In the genomic region with DNA sequence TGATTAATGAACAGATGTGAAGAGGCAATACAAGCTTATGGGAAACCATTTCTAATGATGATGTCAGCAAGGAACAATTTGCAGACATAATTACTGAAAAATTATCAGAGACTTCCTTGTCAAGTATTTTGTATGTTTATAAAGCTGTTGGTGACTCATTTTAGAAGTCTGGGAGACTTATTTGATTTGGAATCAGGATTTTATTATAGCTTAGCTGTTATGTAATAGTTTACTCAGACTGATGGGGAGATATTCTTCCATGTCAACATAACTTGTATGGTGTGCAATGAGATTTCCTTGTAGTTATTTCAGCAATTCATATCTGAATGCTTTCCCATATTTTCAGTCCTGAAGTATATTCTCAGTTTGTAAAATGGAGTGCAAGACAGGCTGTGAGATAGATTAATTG, we compare ENCODE assay signal across 12 cellular contexts.
A peak's percentile ranks its signal among the peaks of the same experiment; 100 is the strongest.
DNase-seq lines count a peak whose midpoint lies in the region; ATAC-seq and TF ChIP-seq lines count a peak whose summit lies in the region.
"Had no signal": no experiment of that assay in that cellular context is flagged by ENCODE, and none has a peak within 500 bp of the region (broad histone marks: within the 10 kb centered on the region; RNA-seq: fewer than 3 reads in every experiment).

No MANE protein-coding gene starts in this region.

- peak; percentile 54 for ATAC-seq in SK-N-SH treated with all-trans-retinoic acid at 6 μM for 48 hours
- ATAC-seq in psoas muscle, result no peak
- no peak for ATAC-seq in GM18511 (IDR thresholded peaks at IDR 0.05; ENCODE audit: unreplicated experiment)
- ATAC-seq in HG02938 (IDR thresholded peaks at IDR 0.05; ENCODE audit: unreplicated experiment), result no peak
- ATAC-seq: naive thymus-derived CD8-positive, alpha-beta T cell had no signal

- intact Hi-C loops in psoas muscle (cut with DNase I), result loop anchor here in 1 of 2 donors (10.0 kb wide), 1 partner anchor 136 kb away; the partner anchor contains the start of gene TGFB2

- DNase-seq in EH (ENCODE audit: low read depth) (peak; percentile 97), fibroblast of villous mesenchyme (ENCODE audit: low read depth) (peak; percentile 95), psoas muscle (no peak), NCI-H146 treated with DMSO at 0.1 percent for 48 hours (lab: John Stamatoyannopoulos, UW; ENCODE audit: unreplicated experiment) (no peak), NCI-H1930 (lab: John Stamatoyannopoulos, UW) (no peak)
- DNase-seq: activated CD4-positive, alpha-beta T cell treated with anti-CD3 and anti-CD28 coated beads, Interleukin-2, amount 50 U/mL, for 1 hour; naive thymus-derived CD8-positive, alpha-beta T cell; NCI-H1105 treated with DMSO at 0.1 percent for 48 hours; upper lobe of left lung had no signal

- peak overlapping the region; percentile 86 for H3K27ac ChIP-seq in psoas muscle

- no peak overlapping the region for H3K4me3 ChIP-seq in fibroblast of villous mesenchyme (ENCODE audit: low read depth, low read length)
- H3K4me3 ChIP-seq in psoas muscle, result no peak overlapping the region
- H3K4me3 ChIP-seq: upper lobe of left lung had no signal

- peaks cover 42% of the 10 kb centered on the region for H3K4me1 ChIP-seq in psoas muscle

- TF ChIP-seq CTCF in fibroblast of villous mesenchyme (IDR thresholded peaks at IDR 0.05; ENCODE audit: insufficient read depth, low read depth, low read length), result no peak
- no peak for TF ChIP-seq CTCF in psoas muscle (IDR thresholded peaks at IDR 0.05)

- no peaks in the 10 kb centered on the region for H3K36me3 ChIP-seq in psoas muscle (ENCODE audit: insufficient read depth in 1 of 2, low read depth in 1 of 2)
- H3K36me3 ChIP-seq: upper lobe of left lung had no signal

- no peaks in the 10 kb centered on the region for H3K9me3 ChIP-seq in psoas muscle
- H3K9me3 ChIP-seq: upper lobe of left lung had no signal

- H3K27me3 ChIP-seq in psoas muscle (ENCODE audit: insufficient read depth in 3 of 3, low read length in 2 of 3), result no peaks in the 10 kb centered on the region
- H3K27me3 ChIP-seq: upper lobe of left lung had no signal

TF ChIP-seq in SK-N-SH treated with all-trans-retinoic acid at 6 μM for 48 hours, 23 proteins besides CTCF, POLR2A, EP300 and RAD21 (continues in another document):
- TF ChIP-seq CSDC2 (CRISPR knock-in tag; IDR thresholded peaks at IDR 0.05) (no peak), GLIS3 (CRISPR knock-in tag; IDR thresholded peaks at IDR 0.05) (no peak), ZC3H10 (CRISPR knock-in tag; IDR thresholded peaks at IDR 0.05) (no peak), PATZ1 (CRISPR knock-in tag; IDR thresholded peaks at IDR 0.05; ENCODE audit: borderline replicate concordance) (no peak), TSHZ2 (CRISPR knock-in tag; IDR thresholded peaks at IDR 0.05) (no peak), ZNF565 (CRISPR knock-in tag; conservative IDR thresholded peaks at IDR 0.05; ENCODE audit: low read depth) (no peak), ARNTL (CRISPR knock-in tag; IDR thresholded peaks at IDR 0.05; ENCODE audit: borderline replicate concordance, low read depth) (no peak), PPARA (CRISPR knock-in tag; IDR thresholded peaks at IDR 0.05; ENCODE audit: borderline replicate concordance) (no peak), SNAI2 (CRISPR knock-in tag; IDR thresholded peaks at IDR 0.05) (no peak), ZFP30 (CRISPR knock-in tag; IDR thresholded peaks at IDR 0.05) (no peak), TOX (CRISPR knock-in tag; IDR thresholded peaks at IDR 0.05; ENCODE audit: borderline replicate concordance) (0 out of 2 replicates have a peak, but pooled peaks have one; percentile 21), BACH2 (CRISPR knock-in tag; IDR thresholded peaks at IDR 0.05; ENCODE audit: borderline replicate concordance) (no peak), ZNF8 (CRISPR knock-in tag; IDR thresholded peaks at IDR 0.05) (no peak), ESRRG (CRISPR knock-in tag; IDR thresholded peaks at IDR 0.05) (no peak), TCF4 (CRISPR knock-in tag; IDR thresholded peaks at IDR 0.05; ENCODE audit: borderline replicate concordance) (no peak), ZNF70 (CRISPR knock-in tag; IDR thresholded peaks at IDR 0.05) (no peak), OSR1 (CRISPR knock-in tag; IDR thresholded peaks at IDR 0.05) (no peak), ZFP3 (CRISPR knock-in tag; IDR thresholded peaks at IDR 0.05) (0 out of 2 replicates have a peak, but pooled peaks have one; percentile 57)
- TF ChIP-seq, protein P1, sequence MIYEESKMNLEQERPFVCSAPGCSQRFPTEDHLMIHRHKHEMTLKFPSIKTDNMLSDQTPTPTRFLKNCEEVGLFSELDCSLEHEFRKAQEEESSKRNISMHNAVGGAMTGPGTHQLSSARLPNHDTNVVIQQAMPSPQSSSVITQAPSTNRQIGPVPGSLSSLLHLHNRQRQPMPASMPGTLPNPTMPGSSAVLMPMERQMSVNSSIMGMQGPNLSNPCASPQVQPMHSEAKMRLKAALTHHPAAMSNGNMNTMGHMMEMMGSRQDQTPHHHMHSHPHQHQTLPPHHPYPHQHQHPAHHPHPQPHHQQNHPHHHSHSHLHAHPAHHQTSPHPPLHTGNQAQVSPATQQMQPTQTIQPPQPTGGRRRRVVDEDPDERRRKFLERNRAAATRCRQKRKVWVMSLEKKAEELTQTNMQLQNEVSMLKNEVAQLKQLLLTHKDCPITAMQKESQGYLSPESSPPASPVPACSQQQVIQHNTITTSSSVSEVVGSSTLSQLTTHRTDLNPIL (CRISPR knock-in tag; IDR thresholded peaks at IDR 0.05; ENCODE audit: low read depth), result peak; percentile 76
- TF ChIP-seq, protein P2, sequence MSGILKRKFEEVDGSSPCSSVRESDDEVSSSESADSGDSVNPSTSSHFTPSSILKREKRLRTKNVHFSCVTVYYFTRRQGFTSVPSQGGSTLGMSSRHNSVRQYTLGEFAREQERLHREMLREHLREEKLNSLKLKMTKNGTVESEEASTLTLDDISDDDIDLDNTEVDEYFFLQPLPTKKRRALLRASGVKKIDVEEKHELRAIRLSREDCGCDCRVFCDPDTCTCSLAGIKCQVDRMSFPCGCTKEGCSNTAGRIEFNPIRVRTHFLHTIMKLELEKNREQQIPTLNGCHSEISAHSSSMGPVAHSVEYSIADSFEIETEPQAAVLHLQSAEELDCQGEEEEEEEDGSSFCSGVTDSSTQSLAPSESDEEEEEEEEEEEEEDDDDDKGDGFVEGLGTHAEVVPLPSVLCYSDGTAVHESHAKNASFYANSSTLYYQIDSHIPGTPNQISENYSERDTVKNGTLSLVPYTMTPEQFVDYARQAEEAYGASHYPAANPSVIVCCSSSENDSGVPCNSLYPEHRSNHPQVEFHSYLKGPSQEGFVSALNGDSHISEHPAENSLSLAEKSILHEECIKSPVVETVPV (CRISPR knock-in tag; IDR thresholded peaks at IDR 0.05), result no peak
- TF ChIP-seq, protein P3, sequence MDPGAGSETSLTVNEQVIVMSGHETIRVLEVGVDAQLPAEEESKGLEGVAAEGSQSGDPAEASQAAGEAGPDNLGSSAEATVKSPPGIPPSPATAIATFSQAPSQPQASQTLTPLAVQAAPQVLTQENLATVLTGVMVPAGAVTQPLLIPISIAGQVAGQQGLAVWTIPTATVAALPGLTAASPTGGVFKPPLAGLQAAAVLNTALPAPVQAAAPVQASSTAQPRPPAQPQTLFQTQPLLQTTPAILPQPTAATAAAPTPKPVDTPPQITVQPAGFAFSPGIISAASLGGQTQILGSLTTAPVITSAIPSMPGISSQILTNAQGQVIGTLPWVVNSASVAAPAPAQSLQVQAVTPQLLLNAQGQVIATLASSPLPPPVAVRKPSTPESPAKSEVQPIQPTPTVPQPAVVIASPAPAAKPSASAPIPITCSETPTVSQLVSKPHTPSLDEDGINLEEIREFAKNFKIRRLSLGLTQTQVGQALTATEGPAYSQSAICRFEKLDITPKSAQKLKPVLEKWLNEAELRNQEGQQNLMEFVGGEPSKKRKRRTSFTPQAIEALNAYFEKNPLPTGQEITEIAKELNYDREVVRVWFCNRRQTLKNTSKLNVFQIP (CRISPR knock-in tag; IDR thresholded peaks at IDR 0.05; ENCODE audit: borderline replicate concordance, low read depth), result no peak

Comparison
In these comparisons a context has a peak if more than half of its experiments do, and no peak if none do; other contexts are left out.
1. DNase-seq: peak in EH (single experiment) and fibroblast of villous mesenchyme (single experiment); none in psoas muscle (0 of 2), NCI-H146 treated with DMSO at 0.1 percent for 48 hours (single experiment) and NCI-H1930 (0 of 2).